ENCODE assay signal across 22 cellular contexts in the genomic region with DNA sequence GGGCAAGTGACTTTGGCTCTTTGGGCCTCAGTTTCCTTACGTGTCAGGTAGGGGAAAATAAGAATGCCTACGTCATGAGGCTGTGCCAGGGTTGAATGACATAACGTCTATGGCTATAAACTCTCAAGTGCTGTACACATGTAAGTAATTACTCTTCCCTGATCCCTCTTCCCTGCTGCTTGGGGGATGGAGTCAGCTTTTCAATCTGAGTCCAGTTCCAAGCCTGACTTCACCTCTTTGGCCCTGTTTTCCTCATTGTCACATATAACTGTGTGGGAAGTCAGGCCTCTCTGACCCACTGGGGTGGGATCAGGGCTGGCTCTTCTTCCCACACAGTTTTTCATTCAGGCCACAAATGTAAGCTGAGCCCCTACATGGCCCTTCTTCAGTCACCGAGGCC. TPM values are rescaled to one million over a fixed set of nuclear protein-coding genes. Genes with fewer than 3 reads are reported as not detected.
A peak's percentile ranks its signal among the peaks of the same experiment; 100 is the strongest.
DNase-seq lines count a peak whose midpoint lies in the region; ATAC-seq, FAIRE-seq and TF ChIP-seq lines count a peak whose summit lies in the region.
"Had no signal": no experiment of that assay in that cellular context is flagged by ENCODE, and none has a peak within 500 bp of the region (broad histone marks: within the 10 kb centered on the region; RNA-seq: fewer than 3 reads in every experiment).

No MANE protein-coding gene starts in this region.

- no peaks in the 10 kb centered on the region for H4K20me1 ChIP-seq in astrocyte (ENCODE audit: insufficient read depth, low read length)
- H4K20me1 ChIP-seq: BLaER1 treated with 17β-estradiol and CSF1 and Interleukin-3, amounts not matched to agents 10 nM and 100 nM had no signal

- H3K27me3 Mint-ChIP-seq in astrocyte (ENCODE audit: low read depth, unreplicated experiment) (peaks cover 20% of the 10 kb centered on the region), neural crest cell (ENCODE audit: low read depth) (no peaks in the 10 kb centered on the region)
- H3K27me3 Mint-ChIP-seq: CD4-positive, alpha-beta T cell had no signal

- no peak overlapping the region for H3K4me2 ChIP-seq in astrocyte (ENCODE audit: low read length)
- H3K4me2 ChIP-seq: BLaER1 treated with 17β-estradiol and CSF1 and Interleukin-3, amounts not matched to agents 10 nM and 100 nM had no signal

- no peaks in the 10 kb centered on the region for H3K36me3 Mint-ChIP-seq in astrocyte (ENCODE audit: low read depth, unreplicated experiment)
- no peaks in the 10 kb centered on the region for H3K36me3 Mint-ChIP-seq in neural crest cell (ENCODE audit: low read depth)
- H3K36me3 Mint-ChIP-seq: CD8-positive, alpha-beta T cell had no signal

- CTCF ChIA-PET in HEK293 (lab: Yijun Ruan, JAX) = interaction anchor here (1.4 kb wide), 1 partner anchor 40 kb away, joined by 3 read pairs; no protein-coding TSS in a partner anchor

- POLR2A ChIA-PET in HEK293 (lab: Yijun Ruan, JAX) = no interaction called here

- intact Hi-C loops in left colon (cut with DNase I, micrococcal nuclease) = no loop called here

- no peaks in the 10 kb centered on the region for H3K9me3 Mint-ChIP-seq in astrocyte (ENCODE audit: unreplicated experiment)
- H3K9me3 Mint-ChIP-seq in neural crest cell = no peaks in the 10 kb centered on the region
- H3K9me3 Mint-ChIP-seq: CD4-positive, alpha-beta T cell; CD8-positive, alpha-beta T cell had no signal

- no peak overlapping the region for H2AFZ ChIP-seq in astrocyte (ENCODE audit: low read depth, low read length)

- H3K27ac ChIP-seq in HEK293 (ENCODE audit: extremely low read depth, low read depth, low read length) = no peak overlapping the region
- no peak overlapping the region for H3K27ac ChIP-seq in astrocyte (ENCODE audit: low read depth, low read length)
- H3K27ac ChIP-seq: BLaER1 treated with 17β-estradiol and CSF1 and Interleukin-3, amounts not matched to agents 10 nM and 100 nM; C4-2B had no signal

- no peak for TF ChIP-seq CTCF in HEK293 (tag by site-specific recombination; IDR thresholded peaks at IDR 0.05)
- TF ChIP-seq CTCF in astrocyte (IDR thresholded peaks at IDR 0.05; ENCODE audit: insufficient read depth, low read depth, low read length) = no peak
- no peak for TF ChIP-seq CTCF in neural crest cell (conservative IDR thresholded peaks at IDR 0.05)

- H3K9me3 ChIP-seq in HEK293 (ENCODE audit: control insufficient read depth, insufficient read depth, low read depth, low read length) (no peaks in the 10 kb centered on the region), astrocyte (ENCODE audit: insufficient read depth, low read depth, low read length) (no peaks in the 10 kb centered on the region)
- H3K9me3 ChIP-seq: BLaER1 treated with 17β-estradiol and CSF1 and Interleukin-3, amounts not matched to agents 10 nM and 100 nM; Caco-2 had no signal

- H3K4me3 Mint-ChIP-seq in astrocyte (ENCODE audit: unreplicated experiment) = no peak overlapping the region
- no peak overlapping the region for H3K4me3 Mint-ChIP-seq in neural crest cell
- H3K4me3 Mint-ChIP-seq: CD4-positive, alpha-beta T cell; CD8-positive, alpha-beta T cell had no signal

- H3K4me1 Mint-ChIP-seq in astrocyte (ENCODE audit: low read depth, unreplicated experiment) (no peaks in the 10 kb centered on the region), neural crest cell (no peaks in the 10 kb centered on the region)

- H3K27ac Mint-ChIP-seq in astrocyte (ENCODE audit: unreplicated experiment) (no peak overlapping the region), neural crest cell (ENCODE audit: unreplicated experiment) (peak overlapping the region; percentile 65)
- H3K27ac Mint-ChIP-seq: CD4-positive, alpha-beta T cell; CD8-positive, alpha-beta T cell had no signal

- H3K4me1 ChIP-seq in HEK293 (ENCODE audit: control insufficient read depth, insufficient read depth, low read length) (no peaks in the 10 kb centered on the region), astrocyte (ENCODE audit: insufficient read depth, low read length) (no peaks in the 10 kb centered on the region)

- H3K4me3 ChIP-seq in HEK293 (ENCODE audit: low read depth, low read length) = no peak overlapping the region
- no peak overlapping the region for H3K4me3 ChIP-seq in astrocyte (ENCODE audit: insufficient read depth, low read depth, low read length)
- H3K4me3 ChIP-seq: BLaER1 treated with 17β-estradiol and CSF1 and Interleukin-3, amounts not matched to agents 10 nM and 100 nM had no signal

- peak; percentile 87 for FAIRE-seq in astrocyte (lab: Jason Lieb, UNC)
- FAIRE-seq: A204.1, D721Med, G401.6, GM19239 had no signal

- ATAC-seq in left colon (peak; percentile 48), HG02759 (IDR thresholded peaks at IDR 0.05; ENCODE audit: unreplicated experiment) (no peak)
- ATAC-seq: CD8-positive, alpha-beta T cell had no signal

- no peak for DNase-seq in astrocyte (ENCODE audit: low read depth)
- no peak for DNase-seq in left colon
- DNase-seq in neural crest cell (ENCODE audit: low read depth, low spot score) = no peak
- DNase-seq in NCI-H345 treated with DMSO at 0.1 percent for 48 hours (lab: John Stamatoyannopoulos, UW; ENCODE audit: unreplicated experiment) = no peak
- DNase-seq in HT-29 (ENCODE audit: low spot score) = no peak
- no peak for DNase-seq in HUDEP-2 (lab: John Stamatoyannopoulos, UW; ENCODE audit: unreplicated experiment in 76 of 76)
- DNase-seq: 8988T; ACHN; Caco-2; Calu3; CD4-positive, alpha-beta T cell; CD8-positive, alpha-beta T cell; DMS79 treated with DMSO at 0.1 percent for 48 hours; GF-D8 had no signal

- H3K9ac ChIP-seq in astrocyte (ENCODE audit: low read length) = no peak overlapping the region
- H3K9ac ChIP-seq: BLaER1 treated with 17β-estradiol and CSF1 and Interleukin-3, amounts not matched to agents 10 nM and 100 nM had no signal

- H3K27me3 ChIP-seq in astrocyte (ENCODE audit: insufficient read depth, low read length) = no peaks in the 10 kb centered on the region

- no peaks in the 10 kb centered on the region for H3K79me2 ChIP-seq in astrocyte (ENCODE audit: insufficient read depth, low read length)

- H3K36me3 ChIP-seq in HEK293 (ENCODE audit: control insufficient read depth in 2 of 2, insufficient read depth in 1 of 2, low read length in 2 of 2) (no peaks in the 10 kb centered on the region), astrocyte (ENCODE audit: insufficient read depth, low read length) (no peaks in the 10 kb centered on the region)
- H3K36me3 ChIP-seq: BLaER1 treated with 17β-estradiol and CSF1 and Interleukin-3, amounts not matched to agents 10 nM and 100 nM had no signal

TF ChIP-seq in HEK293, 187 proteins besides CTCF, POLR2A, EP300 and RAD21 (continues in another document):
- TF ChIP-seq ZBTB20 (tag by site-specific recombination; IDR thresholded peaks at IDR 0.05) (no peak), ZNF274 (IDR thresholded peaks at IDR 0.05; ENCODE audit: low read length) (no peak), ZNF274 (tag by site-specific recombination; IDR thresholded peaks at IDR 0.05; ENCODE audit: borderline replicate concordance) (no peak), BCL11A (tag by site-specific recombination; IDR thresholded peaks at IDR 0.05; ENCODE audit: low read depth) (no peak), MZF1 (tag by site-specific recombination; IDR thresholded peaks at IDR 0.05; ENCODE audit: borderline replicate concordance) (peak; percentile 73; the same call in 1 of the 2 replicates), ZNF121 (tag by site-specific recombination; IDR thresholded peaks at IDR 0.05) (no peak), ZNF529 (tag by site-specific recombination; IDR thresholded peaks at IDR 0.05; ENCODE audit: insufficient replicate concordance) (no peak)
- TF ChIP-seq, protein P1, sequence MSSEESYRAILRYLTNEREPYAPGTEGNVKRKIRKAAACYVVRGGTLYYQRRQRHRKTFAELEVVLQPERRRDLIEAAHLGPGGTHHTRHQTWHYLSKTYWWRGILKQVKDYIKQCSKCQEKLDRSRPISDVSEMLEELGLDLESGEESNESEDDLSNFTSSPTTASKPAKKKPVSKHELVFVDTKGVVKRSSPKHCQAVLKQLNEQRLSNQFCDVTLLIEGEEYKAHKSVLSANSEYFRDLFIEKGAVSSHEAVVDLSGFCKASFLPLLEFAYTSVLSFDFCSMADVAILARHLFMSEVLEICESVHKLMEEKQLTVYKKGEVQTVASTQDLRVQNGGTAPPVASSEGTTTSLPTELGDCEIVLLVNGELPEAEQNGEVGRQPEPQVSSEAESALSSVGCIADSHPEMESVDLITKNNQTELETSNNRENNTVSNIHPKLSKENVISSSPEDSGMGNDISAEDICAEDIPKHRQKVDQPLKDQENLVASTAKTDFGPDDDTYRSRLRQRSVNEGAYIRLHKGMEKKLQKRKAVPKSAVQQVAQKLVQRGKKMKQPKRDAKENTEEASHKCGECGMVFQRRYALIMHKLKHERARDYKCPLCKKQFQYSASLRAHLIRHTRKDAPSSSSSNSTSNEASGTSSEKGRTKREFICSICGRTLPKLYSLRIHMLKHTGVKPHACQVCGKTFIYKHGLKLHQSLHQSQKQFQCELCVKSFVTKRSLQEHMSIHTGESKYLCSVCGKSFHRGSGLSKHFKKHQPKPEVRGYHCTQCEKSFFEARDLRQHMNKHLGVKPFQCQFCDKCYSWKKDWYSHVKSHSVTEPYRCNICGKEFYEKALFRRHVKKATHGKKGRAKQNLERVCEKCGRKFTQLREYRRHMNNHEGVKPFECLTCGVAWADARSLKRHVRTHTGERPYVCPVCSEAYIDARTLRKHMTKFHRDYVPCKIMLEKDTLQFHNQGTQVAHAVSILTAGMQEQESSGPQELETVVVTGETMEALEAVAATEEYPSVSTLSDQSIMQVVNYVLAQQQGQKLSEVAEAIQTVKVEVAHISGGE (tag by site-specific recombination; conservative IDR thresholded peaks at IDR 0.05; ENCODE audit: low read depth) = no peak
- TF ChIP-seq, protein P2, sequence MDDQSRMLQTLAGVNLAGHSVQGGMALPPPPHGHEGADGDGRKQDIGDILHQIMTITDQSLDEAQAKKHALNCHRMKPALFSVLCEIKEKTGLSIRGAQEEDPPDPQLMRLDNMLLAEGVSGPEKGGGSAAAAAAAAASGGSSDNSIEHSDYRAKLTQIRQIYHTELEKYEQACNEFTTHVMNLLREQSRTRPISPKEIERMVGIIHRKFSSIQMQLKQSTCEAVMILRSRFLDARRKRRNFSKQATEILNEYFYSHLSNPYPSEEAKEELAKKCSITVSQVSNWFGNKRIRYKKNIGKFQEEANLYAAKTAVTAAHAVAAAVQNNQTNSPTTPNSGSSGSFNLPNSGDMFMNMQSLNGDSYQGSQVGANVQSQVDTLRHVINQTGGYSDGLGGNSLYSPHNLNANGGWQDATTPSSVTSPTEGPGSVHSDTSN (CRISPR knock-in tag; IDR thresholded peaks at IDR 0.05) = no peak

RNA-seq across cellular contexts. Expression of a gene that starts 11.4 kb away (rescaled TPM):
- total RNA-seq in astrocyte (0.75 TPM in 1 of 2 replicates, not detected in the other), left colon (1 to 10 TPM in 1 of 2 donors, under 1 TPM in 1; 0.67 to 1.0 TPM), neural crest cell (4.8 and 6.2 TPM in 2 replicates)
- 1.3 and 3.2 TPM in 2 replicates for total RNA-seq in HT-29 (2014; rRNA removed; shearing (Covaris generic))
- total RNA-seq: Calu3; CD8-positive, alpha-beta T cell had no signal

RNA-seq across cellular contexts. Expression of a gene that starts 40.1 kb away (rescaled TPM):
- 565 and 626 TPM in 2 replicates for total RNA-seq in astrocyte
- 100 to 1,000 TPM; 855 to 940 TPM for total RNA-seq in left colon
- 1,868 and 1,917 TPM in 2 replicates for total RNA-seq in neural crest cell
- 865 and 880 TPM in 2 replicates for total RNA-seq in HT-29 (2014; rRNA removed; shearing (Covaris generic))
